ENCODE assay signal across 35 cellular contexts in the genomic region with DNA sequence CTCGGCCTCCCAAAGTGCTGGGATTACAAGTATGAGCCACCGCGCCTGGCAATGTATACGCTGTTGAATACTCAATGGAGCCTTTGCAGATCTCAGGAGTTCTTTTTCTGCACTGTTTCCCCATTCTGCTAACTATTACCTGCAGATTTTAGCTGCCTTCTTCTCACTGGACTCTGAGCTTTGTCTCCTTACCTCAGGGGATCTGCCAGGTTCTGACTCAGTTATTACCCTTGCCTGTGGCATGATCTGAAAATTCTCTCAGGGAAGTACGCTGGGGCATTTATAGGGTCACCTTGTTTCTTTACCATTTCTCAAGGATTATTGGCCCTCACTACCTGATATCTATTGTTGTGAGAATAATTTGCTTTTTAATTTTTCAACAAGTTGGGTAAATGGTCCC.
"Had no signal": no experiment of that assay in that cellular context is flagged by ENCODE, and none has a peak within 500 bp of the region (broad histone marks: within the 10 kb centered on the region; RNA-seq: fewer than 3 reads in every experiment).

No MANE protein-coding gene starts in this region.

- H3K9me3 ChIP-seq: adrenal gland, body of pancreas, breast epithelium, Peyer's patch, SJSA1 had no signal

- H3K27ac ChIP-seq: adrenal gland, body of pancreas, KMS-11, Peyer's patch, SJSA1, VCaP had no signal

- DNase-seq: activated B cell treated with CpG ODN at 0.5 μM for 24 hours; activated CD4-positive, alpha-beta memory T cell treated with anti-CD3 and anti-CD28 coated beads for 36 hours; activated CD4-positive, alpha-beta T cell treated with anti-CD3 and anti-CD28 coated beads for 4 hours; activated CD4-positive, alpha-beta T cell treated with anti-CD3 and anti-CD28 coated beads, Interleukin-2, amount 50 U/mL, for 1 hour; activated CD4-positive, CD25-positive, alpha-beta regulatory T cell treated with anti-CD3 and anti-CD28 coated beads, Interleukin-2, amount 50 U/mL, for 72 hours; activated CD8-positive, alpha-beta memory T cell treated with anti-CD3 and anti-CD28 coated beads, Interleukin-2, amount 50 U/mL, for 4 hours; activated gamma-delta T cell treated with Interleukin-2 at 50 U/mL for 16 hours; activated naive CD4-positive, alpha-beta T cell treated with anti-CD3 and anti-CD28 coated beads for 36 hours; activated T-cell treated with anti-CD3 and anti-CD28 coated beads for 4 hours; activated T-cell treated with anti-CD3 and anti-CD28 coated beads, Interleukin-2, amount 50 U/mL, for 4 hours; adrenal gland; body of pancreas; MM.1S; MV-4-11; NCI-H1092; NCI-H1436 treated with DMSO at 0.1 percent for 48 hours; NCI-H1694 treated with DMSO at 0.1 percent for 48 hours; NCI-H2029; NCI-H345; NCI-H524 treated with DMSO at 0.1 percent for 48 hours; NK-92 treated with Interleukin-12 subunit alpha and Interleukin-12 subunit beta, amount 100 ng/mL, for 24 hours; PC-3; Peyer's patch; RPMI8226; SHP77 treated with DMSO at 0.1 percent for 48 hours; T-helper 1 cell; T-helper 2 cell; T-helper 9 cell had no signal

- H3K27me3 ChIP-seq: body of pancreas, Peyer's patch, SJSA1 had no signal

- ATAC-seq: activated naive CD4-positive, alpha-beta T cell treated with anti-CD3 and anti-CD28 coated beads, Interleukin-2, amount 50 U/mL, for 72 hours; activated T-cell treated with anti-CD3 and anti-CD28 coated beads, Interleukin-2, amount 50 U/mL, for 4 hours; body of pancreas; PC-3; SK-N-SH treated with all-trans-retinoic acid at 6 μM for 48 hours had no signal

- H3K4me1 Mint-ChIP-seq: activated B cell treated with CpG ODN at 0.5 μM for 24 hours had no signal

- H3K27ac Mint-ChIP-seq: activated B cell treated with CpG ODN at 0.5 μM for 24 hours; activated CD4-positive, alpha-beta memory T cell treated with anti-CD3 and anti-CD28 coated beads for 36 hours; activated naive CD4-positive, alpha-beta T cell treated with anti-CD3 and anti-CD28 coated beads for 36 hours; activated naive CD4-positive, alpha-beta T cell treated with anti-CD3 and anti-CD28 coated beads, Interleukin-2, amount 50 U/mL, for 72 hours; activated T-helper 1 cell treated with anti-CD3 and anti-CD28 coated beads, Interleukin-12 subunit alpha, Interleukin-12 subunit beta, Interleukin-2, Interleukin-4 antibody, amounts not matched to agents 30 ng/mL and 10 ng/mL and 1 ng/mL, durations not matched to agents 14 hours and 24 hours and 36 hours had no signal

- H3K4me1 ChIP-seq: adrenal gland, body of pancreas, breast epithelium, Peyer's patch, SJSA1 had no signal

- H3K27me3 Mint-ChIP-seq: activated B cell treated with CpG ODN at 0.5 μM for 24 hours; activated CD4-positive, alpha-beta memory T cell treated with anti-CD3 and anti-CD28 coated beads for 36 hours had no signal

- H3K4me3 ChIP-seq: adrenal gland, body of pancreas, breast epithelium, Peyer's patch, SJSA1 had no signal

- H3K4me2 ChIP-seq: KMS-11 had no signal

- H3K4me3 Mint-ChIP-seq: activated B cell treated with CpG ODN at 0.5 μM for 24 hours; activated CD4-positive, alpha-beta memory T cell treated with anti-CD3 and anti-CD28 coated beads for 36 hours; activated naive CD4-positive, alpha-beta T cell treated with anti-CD3 and anti-CD28 coated beads for 36 hours; activated T-cell treated with anti-CD3 and anti-CD28 coated beads, Interleukin-2, amount 50 U/mL, for 4 hours; activated T-helper 1 cell treated with anti-CD3 and anti-CD28 coated beads, Interleukin-12 subunit alpha, Interleukin-12 subunit beta, Interleukin-2, Interleukin-4 antibody, amounts not matched to agents 30 ng/mL and 10 ng/mL and 1 ng/mL, durations not matched to agents 14 hours and 24 hours and 36 hours had no signal

- H3K9me3 Mint-ChIP-seq: activated B cell treated with CpG ODN at 0.5 μM for 24 hours; activated CD4-positive, alpha-beta memory T cell treated with anti-CD3 and anti-CD28 coated beads for 36 hours; activated naive CD4-positive, alpha-beta T cell treated with anti-CD3 and anti-CD28 coated beads for 36 hours; activated naive CD4-positive, alpha-beta T cell treated with anti-CD3 and anti-CD28 coated beads, Interleukin-2, amount 50 U/mL, for 72 hours; activated T-cell treated with anti-CD3 and anti-CD28 coated beads, Interleukin-2, amount 50 U/mL, for 4 hours; activated T-helper 1 cell treated with anti-CD3 and anti-CD28 coated beads, Interleukin-12 subunit alpha, Interleukin-12 subunit beta, Interleukin-2, Interleukin-4 antibody, amounts not matched to agents 30 ng/mL and 10 ng/mL and 1 ng/mL, durations not matched to agents 14 hours and 24 hours and 36 hours had no signal

- H3K36me3 ChIP-seq: adrenal gland, breast epithelium, Peyer's patch, SJSA1 had no signal
